9 cellular contexts compared by ENCODE assay signal in the genomic region with DNA sequence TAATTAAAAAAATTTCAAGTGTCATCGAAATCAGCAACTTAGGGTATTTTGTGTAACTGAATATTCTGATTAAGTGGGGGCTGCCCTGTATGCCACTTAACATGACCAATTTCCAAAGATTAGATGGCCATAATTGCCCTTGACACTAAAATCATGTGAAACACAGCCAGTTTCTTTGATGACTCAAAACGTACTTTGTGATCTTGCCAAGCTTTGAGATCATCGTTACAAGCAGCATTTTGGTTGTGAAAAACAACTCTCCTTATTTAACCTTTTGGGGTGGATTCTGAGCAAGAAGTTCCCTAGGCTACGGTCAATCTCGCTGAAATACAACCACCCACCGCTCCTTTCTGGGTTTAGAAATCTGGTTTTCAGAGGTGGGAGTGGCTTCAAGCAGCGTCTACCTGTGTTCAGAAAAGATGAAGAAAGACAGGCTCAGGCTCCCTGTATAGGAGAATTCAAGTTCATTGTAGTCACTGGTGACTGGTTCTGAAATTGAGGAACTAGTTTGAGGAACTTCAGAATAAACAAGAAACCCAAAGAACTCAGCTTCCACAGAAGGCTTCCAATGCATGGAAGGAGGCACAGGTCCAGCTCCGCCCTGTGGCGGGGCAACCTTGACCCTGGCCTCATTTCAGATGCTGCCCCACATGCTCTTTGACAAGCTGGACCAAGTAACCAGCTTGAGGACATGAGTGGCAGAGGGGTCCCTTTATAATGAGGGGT. TPM values are rescaled to one million over a fixed set of nuclear protein-coding genes. Genes with fewer than 3 reads are reported as not detected.
DNase-seq lines count a peak whose midpoint lies in the region; ATAC-seq and TF ChIP-seq lines count a peak whose summit lies in the region.
"Had no signal": no experiment of that assay in that cellular context is flagged by ENCODE, and none has a peak within 500 bp of the region (broad histone marks: within the 10 kb centered on the region; RNA-seq: fewer than 3 reads in every experiment).

No MANE protein-coding gene starts in this region.

- ATAC-seq in HG03280 (IDR thresholded peaks at IDR 0.05; ENCODE audit: unreplicated experiment) (peak; percentile 46), HG03175 (IDR thresholded peaks at IDR 0.05; ENCODE audit: unreplicated experiment) (no peak)

- H3K9me2 ChIP-seq in MM.1S (replicated peaks; ENCODE audit: insufficient read depth, low read length): no peaks in the 10 kb centered on the region

- H3K9me3 ChIP-seq in MM.1S (replicated peaks; ENCODE audit: insufficient read depth, low read length): no peaks in the 10 kb centered on the region

- H3K4me1 Mint-ChIP-seq in osteocyte (ENCODE audit: unreplicated experiment): peaks cover 63% of the 10 kb centered on the region

- no peak overlapping the region for H3K4me3 Mint-ChIP-seq in osteocyte (ENCODE audit: unreplicated experiment)

- H3K4me3 ChIP-seq in epithelial cell of proximal tubule (ENCODE audit: low read depth, low read length) (no peak overlapping the region), MM.1S (ENCODE audit: low read length) (no peak overlapping the region)

- no peak overlapping the region for H3K4me2 ChIP-seq in MM.1S (ENCODE audit: low read depth, low read length)

- no peaks in the 10 kb centered on the region for H3K9me3 Mint-ChIP-seq in osteocyte (ENCODE audit: unreplicated experiment)

- DNase-seq in GF-D8 (lab: John Stamatoyannopoulos, UW) (peak; percentile 57), UCSD-AML1 (lab: John Stamatoyannopoulos, UW; ENCODE audit: unreplicated experiment) (peak; percentile 47), epithelial cell of proximal tubule (ENCODE audit: low read depth) (peak; percentile 74), osteocyte (ENCODE audit: extremely low spot score, unreplicated experiment) (no peak), MM.1S (no peak), NCI-H1105 (lab: John Stamatoyannopoulos, UW) (no peak)

- H4K20me1 ChIP-seq in MM.1S (ENCODE audit: insufficient read depth, low read length): no peaks in the 10 kb centered on the region

- H3K4me1 ChIP-seq in MM.1S (ENCODE audit: low read length): peaks cover 29% of the 10 kb centered on the region

- no peaks in the 10 kb centered on the region for H3K27me3 Mint-ChIP-seq in osteocyte (ENCODE audit: unreplicated experiment)

- 0 out of 2 replicates have a peak, but pooled peaks cover 3% of the 10 kb centered on the region for H3K36me3 ChIP-seq in MM.1S (replicated peaks; ENCODE audit: insufficient read depth, low read length)

- TF ChIP-seq CTCF in epithelial cell of proximal tubule (conservative IDR thresholded peaks at IDR 0.05; ENCODE audit: low read depth, low read length) (no peak), osteocyte (IDR thresholded peaks at IDR 0.05) (no peak), MM.1S (IDR thresholded peaks at IDR 0.05; ENCODE audit: low read length) (no peak)

- H3K27ac Mint-ChIP-seq in osteocyte (ENCODE audit: unreplicated experiment): peak overlapping the region; percentile 70

- peaks cover 13% of the 10 kb centered on the region for H3K36me3 Mint-ChIP-seq in osteocyte (ENCODE audit: unreplicated experiment)

- no peak overlapping the region for H3K9ac ChIP-seq in MM.1S (ENCODE audit: low read length)

- H3K27me3 ChIP-seq in MM.1S (replicated peaks; ENCODE audit: insufficient read depth, low read length): no peaks in the 10 kb centered on the region

- no peak overlapping the region for H3K27ac ChIP-seq in MM.1S (ENCODE audit: low read length)

- no peak overlapping the region for H2AFZ ChIP-seq in MM.1S (ENCODE audit: low read length)

- H3K79me2 ChIP-seq in MM.1S (ENCODE audit: low read length): peaks cover 92% of the 10 kb centered on the region

- H3F3A ChIP-seq in MM.1S (ENCODE audit: insufficient read depth, low read length): peaks cover 37% of the 10 kb centered on the region

RNA-seq across cellular contexts. Expression of gene MAP3K14, which starts 9.4 kb away (rescaled TPM):
- total RNA-seq in epithelial cell of proximal tubule (6.6 and 9.5 TPM in 2 replicates), osteocyte (12.7 and 13.2 TPM in 2 replicates)

RNA-seq across cellular contexts. Expression of gene SPATA32, which starts 45.6 kb away (rescaled TPM):
- total RNA-seq in epithelial cell of proximal tubule (not detected in 2 replicates), osteocyte (0.18 TPM in 1 of 2 replicates, not detected in the other)
- total RNA-seq: NCI-H460 had no signal

Comparison
In these comparisons a context has a peak if more than half of its experiments do, and no peak if none do; other contexts are left out.
1. DNase-seq: peak in GF-D8 (single experiment), UCSD-AML1 (single experiment) and epithelial cell of proximal tubule (single experiment); none in osteocyte (single experiment), MM.1S (single experiment) and NCI-H1105 (single experiment).